Comparison of ENCODE assay signal across 11 cellular contexts in genomic region chr18:70659026-70659726, GRCh38.
DNase-seq lines count a peak whose midpoint lies in the region; ATAC-seq and TF ChIP-seq lines count a peak whose summit lies in the region.
"Had no signal": no experiment of that assay in that cellular context is flagged by ENCODE, and none has a peak within 500 bp of the region (broad histone marks: within the 10 kb centered on the region; RNA-seq: fewer than 3 reads in every experiment).

No MANE protein-coding gene starts in this region.

- CTCF ChIA-PET in IMR-90 (lab: Yijun Ruan, JAX): no interaction called here

- H3K4me2 ChIP-seq in IMR-90 (ENCODE audit: low read depth, low read length): no peak overlapping the region

- no peak overlapping the region for H3K4ac ChIP-seq in IMR-90 (ENCODE audit: low read depth, low read length)

- no peak overlapping the region for H3K56ac ChIP-seq in IMR-90 (ENCODE audit: extremely low read depth, insufficient read depth, low read length)

- no peak overlapping the region for H4K91ac ChIP-seq in IMR-90 (ENCODE audit: insufficient read depth, low read depth, low read length)

- no peaks in the 10 kb centered on the region for H4K20me1 ChIP-seq in IMR-90 (ENCODE audit: insufficient read depth, low read length)

- no peak overlapping the region for H3K14ac ChIP-seq in IMR-90 (replicated peaks; ENCODE audit: low read depth, low read length)

- H3K27ac ChIP-seq in IMR-90 (ENCODE audit: insufficient read depth, low read length) (no peak overlapping the region), brain microvascular endothelial cell (no peak overlapping the region)

- no peaks in the 10 kb centered on the region for H3K9me1 ChIP-seq in IMR-90 (ENCODE audit: insufficient read depth, low read length)

- no TSS peak for BruUV-seq in IMR-90 (replicated peaks; lab: Mats Ljungman, UMichigan)

- H3K36me3 ChIP-seq in IMR-90 (ENCODE audit: control insufficient read depth, insufficient read depth, low read length): no peaks in the 10 kb centered on the region
- no peaks in the 10 kb centered on the region for H3K36me3 ChIP-seq in brain microvascular endothelial cell (replicated peaks)

- ATAC-seq in IMR-90 (ENCODE audit: low read depth) (no peak), HG02970 (IDR thresholded peaks at IDR 0.05; ENCODE audit: low FRiP score, unreplicated experiment) (no peak), GM21529 (IDR thresholded peaks at IDR 0.05; ENCODE audit: unreplicated experiment) (no peak)

- H3K4me1 ChIP-seq in IMR-90 (ENCODE audit: control insufficient read depth, insufficient read depth, low read length): no peaks in the 10 kb centered on the region

- no peaks in the 10 kb centered on the region for H3K79me1 ChIP-seq in IMR-90 (ENCODE audit: low read depth in 1 of 2, low read length in 2 of 2)

- 33% methylated on average over 1 of the region's 11 CpGs; no CpG with 5 or more reads in 1 of the 2 experiments for WGBS in IMR-90 (ENCODE audit: extremely low coverage in 2 of 2, insufficient read length in 1 of 2), 2 experiments

- TF ChIP-seq CTCF in IMR-90 (conservative IDR thresholded peaks at IDR 0.05; ENCODE audit: low read depth, low read length) (no peak), brain microvascular endothelial cell (IDR thresholded peaks at IDR 0.05; ENCODE audit: low read depth, low read length, missing control alignments) (no peak)

- no peak overlapping the region for H2BK120ac ChIP-seq in IMR-90 (ENCODE audit: low read depth, low read length)

- no peak overlapping the region for H2BK20ac ChIP-seq in IMR-90 (ENCODE audit: low read depth, low read length)

- no peak overlapping the region for H2AK9ac ChIP-seq in IMR-90 (replicated peaks; ENCODE audit: low read depth, low read length, poor library complexity)

- DNase-seq in IMR-90: peak; percentile 7
- DNase-seq in UCSD-AML1 (lab: John Stamatoyannopoulos, UW; ENCODE audit: unreplicated experiment): peak; percentile 28
- DNase-seq in brain microvascular endothelial cell: peak; percentile 73
- peak; percentile 21 to 42 for DNase-seq in stimulated activated CD4-positive, alpha-beta T cell treated with anti-CD3 and anti-CD28 coated beads, Interleukin-2, amount 100 ng/mL, for 24 hours
- no peak for DNase-seq in NOMO-1 treated with dmso at 0.1 percent for 144 hours (lab: John Stamatoyannopoulos, UW; ENCODE audit: unreplicated experiment)
- DNase-seq in NCI-H226: no peak
- DNase-seq: cerebellar nuclear complex, GF-D8, NCI-H345 had no signal

- no peak overlapping the region for H3K23ac ChIP-seq in IMR-90 (ENCODE audit: low read depth, low read length)

- dilution Hi-C loops in IMR-90 (cut with HindIII; ENCODE audit: low sequenced_read_pairs, unreplicated experiment): no loop called here

- POLR2A ChIA-PET in IMR-90 (lab: Charles Lee; ENCODE audit: unreplicated experiment): interaction anchor here (0.7 kb wide), 1 partner anchor 21 kb away, joined by 3 read pairs; no protein-coding TSS in a partner anchor

- no peak overlapping the region for H2BK15ac ChIP-seq in IMR-90 (ENCODE audit: low read depth, low read length)

- no peak for TF ChIP-seq POLR2A in IMR-90 (IDR thresholded peaks at IDR 0.05; ENCODE audit: low read depth, low read length)

- H2AK5ac ChIP-seq in IMR-90 (ENCODE audit: low read depth, low read length): no peak overlapping the region

- no peak overlapping the region for H3K9ac ChIP-seq in IMR-90 (ENCODE audit: low read depth, low read length)

- no peak overlapping the region for H3K18ac ChIP-seq in IMR-90 (ENCODE audit: low read depth, low read length)

- no peak for TF ChIP-seq RAD21 in IMR-90 (IDR thresholded peaks at IDR 0.05; ENCODE audit: low read length)

- intact Hi-C loops in IMR-90 (cut with micrococcal nuclease): no loop called here

- H4K5ac ChIP-seq in IMR-90 (ENCODE audit: low read depth, low read length): no peak overlapping the region

- H3K4me3 ChIP-seq in IMR-90 (ENCODE audit: insufficient read depth, low read depth, low read length) (no peak overlapping the region), brain microvascular endothelial cell (ENCODE audit: low read depth, low read length) (no peak overlapping the region)

- H3K27me3 ChIP-seq in IMR-90 (ENCODE audit: control insufficient read depth, insufficient read depth, low read length): no peaks in the 10 kb centered on the region
- no peaks in the 10 kb centered on the region for H3K27me3 ChIP-seq in brain microvascular endothelial cell (replicated peaks)

- no peak overlapping the region for H4K8ac ChIP-seq in IMR-90 (ENCODE audit: low read depth in 2 of 2, low read length in 2 of 2)

- H3K9me3 ChIP-seq in IMR-90 (ENCODE audit: control insufficient read depth, insufficient read depth, low read length): peaks cover 4% of the 10 kb centered on the region; the same call in 1 of the 2 replicates

- in situ Hi-C loops in IMR-90 (cut with MboI; ENCODE audit: low sequenced_read_pairs): no loop called here
- in situ Hi-C loops in brain microvascular endothelial cell (cut with HindIII; ENCODE audit: low pct_ligation_motif_present, low sequenced_read_pairs): no loop called here

- no peak overlapping the region for H2BK5ac ChIP-seq in IMR-90 (ENCODE audit: low read depth, low read length, poor library complexity, severe bottlenecking)

- no peak overlapping the region for H2AFZ ChIP-seq in IMR-90 (replicated peaks; ENCODE audit: low read length, poor library complexity)

TF ChIP-seq in IMR-90, 13 proteins besides CTCF, POLR2A, EP300 and RAD21:
- TF ChIP-seq SMC3 (IDR thresholded peaks at IDR 0.05; ENCODE audit: low read depth, low read length) (no peak), MAZ (IDR thresholded peaks at IDR 0.05; ENCODE audit: borderline replicate concordance, low read depth, low read length) (no peak), NFE2L2 (IDR thresholded peaks at IDR 0.05; ENCODE audit: low read depth, low read length) (no peak)

Comparison
In these comparisons a context has a peak if more than half of its experiments do, and no peak if none do; other contexts are left out.
1. DNase-seq: peak in IMR-90 (single experiment), UCSD-AML1 (single experiment), brain microvascular endothelial cell (single experiment) and stimulated activated CD4-positive, alpha-beta T cell treated with anti-CD3 and anti-CD28 coated beads, Interleukin-2, amount 100 ng/mL, for 24 hours (2 of 2); none in NOMO-1 treated with dmso at 0.1 percent for 144 hours (single experiment) and NCI-H226 (single experiment).